1 cellular context compared by ENCODE assay signal in the genomic region with DNA sequence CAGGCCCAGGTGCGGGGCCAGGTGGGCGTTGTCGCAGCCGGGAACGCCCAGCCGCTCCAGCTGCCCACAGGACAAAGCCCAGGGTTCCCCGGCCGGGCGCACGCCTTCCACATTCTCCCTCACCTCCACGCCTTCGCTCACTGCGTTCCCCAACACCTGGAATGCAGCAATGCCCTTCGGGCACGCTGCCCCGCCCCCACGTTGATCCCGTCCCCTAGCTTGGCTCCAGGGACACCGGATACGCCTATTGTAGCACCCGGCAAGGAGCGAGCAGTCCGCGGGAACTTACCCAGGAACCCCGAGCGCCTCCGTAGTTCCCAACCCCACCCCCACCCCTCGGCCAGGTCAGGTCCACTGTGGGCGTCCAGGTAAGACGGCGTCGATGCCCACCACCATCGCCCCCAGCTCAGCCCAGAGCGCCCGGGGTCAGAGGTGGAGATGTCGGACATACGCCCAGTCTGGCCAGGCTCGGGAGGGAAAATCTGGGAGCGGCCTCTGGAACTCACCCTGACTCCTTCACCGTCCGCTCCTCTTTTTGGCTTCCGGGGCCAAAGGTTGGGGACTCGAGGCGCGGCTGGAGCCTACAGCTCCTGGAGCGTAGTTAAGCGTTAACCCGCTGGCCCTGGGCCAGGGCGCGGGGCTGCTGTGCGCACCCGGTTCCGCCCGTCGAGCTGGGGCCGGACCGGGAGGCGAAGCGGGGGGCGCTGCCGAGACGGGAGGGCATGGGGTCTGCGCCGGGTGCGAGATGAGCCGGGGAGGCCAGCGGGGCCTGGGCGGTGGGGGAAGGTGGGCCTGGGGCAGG.
TF ChIP-seq lines count a peak whose summit lies in the region.

No MANE protein-coding gene starts in this region.

TF ChIP-seq in WTC11, 78 proteins besides CTCF, POLR2A, EP300 and RAD21 (continued from another document and continues in another):
- TF ChIP-seq, protein P1, sequence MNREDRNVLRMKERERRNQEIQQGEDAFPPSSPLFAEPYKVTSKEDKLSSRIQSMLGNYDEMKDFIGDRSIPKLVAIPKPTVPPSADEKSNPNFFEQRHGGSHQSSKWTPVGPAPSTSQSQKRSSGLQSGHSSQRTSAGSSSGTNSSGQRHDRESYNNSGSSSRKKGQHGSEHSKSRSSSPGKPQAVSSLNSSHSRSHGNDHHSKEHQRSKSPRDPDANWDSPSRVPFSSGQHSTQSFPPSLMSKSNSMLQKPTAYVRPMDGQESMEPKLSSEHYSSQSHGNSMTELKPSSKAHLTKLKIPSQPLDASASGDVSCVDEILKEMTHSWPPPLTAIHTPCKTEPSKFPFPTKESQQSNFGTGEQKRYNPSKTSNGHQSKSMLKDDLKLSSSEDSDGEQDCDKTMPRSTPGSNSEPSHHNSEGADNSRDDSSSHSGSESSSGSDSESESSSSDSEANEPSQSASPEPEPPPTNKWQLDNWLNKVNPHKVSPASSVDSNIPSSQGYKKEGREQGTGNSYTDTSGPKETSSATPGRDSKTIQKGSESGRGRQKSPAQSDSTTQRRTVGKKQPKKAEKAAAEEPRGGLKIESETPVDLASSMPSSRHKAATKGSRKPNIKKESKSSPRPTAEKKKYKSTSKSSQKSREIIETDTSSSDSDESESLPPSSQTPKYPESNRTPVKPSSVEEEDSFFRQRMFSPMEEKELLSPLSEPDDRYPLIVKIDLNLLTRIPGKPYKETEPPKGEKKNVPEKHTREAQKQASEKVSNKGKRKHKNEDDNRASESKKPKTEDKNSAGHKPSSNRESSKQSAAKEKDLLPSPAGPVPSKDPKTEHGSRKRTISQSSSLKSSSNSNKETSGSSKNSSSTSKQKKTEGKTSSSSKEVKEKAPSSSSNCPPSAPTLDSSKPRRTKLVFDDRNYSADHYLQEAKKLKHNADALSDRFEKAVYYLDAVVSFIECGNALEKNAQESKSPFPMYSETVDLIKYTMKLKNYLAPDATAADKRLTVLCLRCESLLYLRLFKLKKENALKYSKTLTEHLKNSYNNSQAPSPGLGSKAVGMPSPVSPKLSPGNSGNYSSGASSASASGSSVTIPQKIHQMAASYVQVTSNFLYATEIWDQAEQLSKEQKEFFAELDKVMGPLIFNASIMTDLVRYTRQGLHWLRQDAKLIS (CRISPR knock-in tag; IDR thresholded peaks at IDR 0.05; ENCODE audit: borderline replicate concordance): no peak
- TF ChIP-seq GABPB1 (CRISPR knock-in tag; IDR thresholded peaks at IDR 0.05): peak; percentile 45
- TF ChIP-seq MYBL2 (CRISPR knock-in tag; IDR thresholded peaks at IDR 0.05): peak; percentile 68; the same call in 1 of the 2 replicates
- no peak for TF ChIP-seq FOXJ3 (CRISPR knock-in tag; IDR thresholded peaks at IDR 0.05; ENCODE audit: borderline replicate concordance)
- TF ChIP-seq ETV6 (CRISPR knock-in tag; IDR thresholded peaks at IDR 0.05): no peak
- TF ChIP-seq, protein P2, sequence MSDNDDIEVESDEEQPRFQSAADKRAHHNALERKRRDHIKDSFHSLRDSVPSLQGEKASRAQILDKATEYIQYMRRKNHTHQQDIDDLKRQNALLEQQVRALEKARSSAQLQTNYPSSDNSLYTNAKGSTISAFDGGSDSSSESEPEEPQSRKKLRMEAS (CRISPR knock-in tag; IDR thresholded peaks at IDR 0.05): peak; percentile 67
- TF ChIP-seq SP1 (CRISPR knock-in tag; conservative IDR thresholded peaks at IDR 0.05): peak; percentile 72
- peak; percentile 78; the same call in 1 of the 2 replicates for TF ChIP-seq SMAD3 (CRISPR knock-in tag; IDR thresholded peaks at IDR 0.05; ENCODE audit: borderline replicate concordance)
- no peak for TF ChIP-seq ELF4 (CRISPR knock-in tag; IDR thresholded peaks at IDR 0.05; ENCODE audit: low read depth)
- TF ChIP-seq, protein P3, sequence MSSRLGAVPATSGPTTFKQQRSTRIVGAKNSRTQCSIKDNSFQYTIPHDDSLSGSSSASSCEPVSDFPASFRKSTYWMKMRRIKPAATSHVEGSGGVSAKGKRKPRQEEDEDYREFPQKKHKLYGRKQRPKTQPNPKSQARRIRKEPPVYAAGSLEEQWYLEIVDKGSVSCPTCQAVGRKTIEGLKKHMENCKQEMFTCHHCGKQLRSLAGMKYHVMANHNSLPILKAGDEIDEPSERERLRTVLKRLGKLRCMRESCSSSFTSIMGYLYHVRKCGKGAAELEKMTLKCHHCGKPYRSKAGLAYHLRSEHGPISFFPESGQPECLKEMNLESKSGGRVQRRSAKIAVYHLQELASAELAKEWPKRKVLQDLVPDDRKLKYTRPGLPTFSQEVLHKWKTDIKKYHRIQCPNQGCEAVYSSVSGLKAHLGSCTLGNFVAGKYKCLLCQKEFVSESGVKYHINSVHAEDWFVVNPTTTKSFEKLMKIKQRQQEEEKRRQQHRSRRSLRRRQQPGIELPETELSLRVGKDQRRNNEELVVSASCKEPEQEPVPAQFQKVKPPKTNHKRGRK (CRISPR knock-in tag; IDR thresholded peaks at IDR 0.05; ENCODE audit: borderline replicate concordance): no peak
- peak; percentile 71; the same call in 1 of the 2 replicates for TF ChIP-seq KAT7 (CRISPR knock-in tag; IDR thresholded peaks at IDR 0.05; ENCODE audit: borderline replicate concordance)
- no peak for TF ChIP-seq ATF1 (CRISPR knock-in tag; IDR thresholded peaks at IDR 0.05)
- peak; percentile 75; the same call in 1 of the 2 replicates for TF ChIP-seq FOXK1 (CRISPR knock-in tag; IDR thresholded peaks at IDR 0.05)
- TF ChIP-seq GRHL2 (CRISPR knock-in tag; IDR thresholded peaks at IDR 0.05; ENCODE audit: insufficient replicate concordance, severe bottlenecking): no peak
- TF ChIP-seq, protein P4, sequence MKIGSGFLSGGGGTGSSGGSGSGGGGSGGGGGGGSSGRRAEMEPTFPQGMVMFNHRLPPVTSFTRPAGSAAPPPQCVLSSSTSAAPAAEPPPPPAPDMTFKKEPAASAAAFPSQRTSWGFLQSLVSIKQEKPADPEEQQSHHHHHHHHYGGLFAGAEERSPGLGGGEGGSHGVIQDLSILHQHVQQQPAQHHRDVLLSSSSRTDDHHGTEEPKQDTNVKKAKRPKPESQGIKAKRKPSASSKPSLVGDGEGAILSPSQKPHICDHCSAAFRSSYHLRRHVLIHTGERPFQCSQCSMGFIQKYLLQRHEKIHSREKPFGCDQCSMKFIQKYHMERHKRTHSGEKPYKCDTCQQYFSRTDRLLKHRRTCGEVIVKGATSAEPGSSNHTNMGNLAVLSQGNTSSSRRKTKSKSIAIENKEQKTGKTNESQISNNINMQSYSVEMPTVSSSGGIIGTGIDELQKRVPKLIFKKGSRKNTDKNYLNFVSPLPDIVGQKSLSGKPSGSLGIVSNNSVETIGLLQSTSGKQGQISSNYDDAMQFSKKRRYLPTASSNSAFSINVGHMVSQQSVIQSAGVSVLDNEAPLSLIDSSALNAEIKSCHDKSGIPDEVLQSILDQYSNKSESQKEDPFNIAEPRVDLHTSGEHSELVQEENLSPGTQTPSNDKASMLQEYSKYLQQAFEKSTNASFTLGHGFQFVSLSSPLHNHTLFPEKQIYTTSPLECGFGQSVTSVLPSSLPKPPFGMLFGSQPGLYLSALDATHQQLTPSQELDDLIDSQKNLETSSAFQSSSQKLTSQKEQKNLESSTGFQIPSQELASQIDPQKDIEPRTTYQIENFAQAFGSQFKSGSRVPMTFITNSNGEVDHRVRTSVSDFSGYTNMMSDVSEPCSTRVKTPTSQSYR (CRISPR knock-in tag; IDR thresholded peaks at IDR 0.05): no peak
- peak; percentile 79 for TF ChIP-seq NFE2L1 (CRISPR knock-in tag; IDR thresholded peaks at IDR 0.05)
- TF ChIP-seq, protein P5, sequence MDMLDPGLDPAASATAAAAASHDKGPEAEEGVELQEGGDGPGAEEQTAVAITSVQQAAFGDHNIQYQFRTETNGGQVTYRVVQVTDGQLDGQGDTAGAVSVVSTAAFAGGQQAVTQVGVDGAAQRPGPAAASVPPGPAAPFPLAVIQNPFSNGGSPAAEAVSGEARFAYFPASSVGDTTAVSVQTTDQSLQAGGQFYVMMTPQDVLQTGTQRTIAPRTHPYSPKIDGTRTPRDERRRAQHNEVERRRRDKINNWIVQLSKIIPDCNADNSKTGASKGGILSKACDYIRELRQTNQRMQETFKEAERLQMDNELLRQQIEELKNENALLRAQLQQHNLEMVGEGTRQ (CRISPR knock-in tag; IDR thresholded peaks at IDR 0.05): no peak
- TF ChIP-seq HMGA2 (CRISPR knock-in tag; IDR thresholded peaks at IDR 0.05): no peak
- no peak for TF ChIP-seq NFATC4 (CRISPR knock-in tag; IDR thresholded peaks at IDR 0.05)
- no peak for TF ChIP-seq OVOL2 (CRISPR knock-in tag; IDR thresholded peaks at IDR 0.05; ENCODE audit: borderline replicate concordance)
- no peak for TF ChIP-seq CREM (CRISPR knock-in tag; IDR thresholded peaks at IDR 0.05)
- TF ChIP-seq, protein P6, sequence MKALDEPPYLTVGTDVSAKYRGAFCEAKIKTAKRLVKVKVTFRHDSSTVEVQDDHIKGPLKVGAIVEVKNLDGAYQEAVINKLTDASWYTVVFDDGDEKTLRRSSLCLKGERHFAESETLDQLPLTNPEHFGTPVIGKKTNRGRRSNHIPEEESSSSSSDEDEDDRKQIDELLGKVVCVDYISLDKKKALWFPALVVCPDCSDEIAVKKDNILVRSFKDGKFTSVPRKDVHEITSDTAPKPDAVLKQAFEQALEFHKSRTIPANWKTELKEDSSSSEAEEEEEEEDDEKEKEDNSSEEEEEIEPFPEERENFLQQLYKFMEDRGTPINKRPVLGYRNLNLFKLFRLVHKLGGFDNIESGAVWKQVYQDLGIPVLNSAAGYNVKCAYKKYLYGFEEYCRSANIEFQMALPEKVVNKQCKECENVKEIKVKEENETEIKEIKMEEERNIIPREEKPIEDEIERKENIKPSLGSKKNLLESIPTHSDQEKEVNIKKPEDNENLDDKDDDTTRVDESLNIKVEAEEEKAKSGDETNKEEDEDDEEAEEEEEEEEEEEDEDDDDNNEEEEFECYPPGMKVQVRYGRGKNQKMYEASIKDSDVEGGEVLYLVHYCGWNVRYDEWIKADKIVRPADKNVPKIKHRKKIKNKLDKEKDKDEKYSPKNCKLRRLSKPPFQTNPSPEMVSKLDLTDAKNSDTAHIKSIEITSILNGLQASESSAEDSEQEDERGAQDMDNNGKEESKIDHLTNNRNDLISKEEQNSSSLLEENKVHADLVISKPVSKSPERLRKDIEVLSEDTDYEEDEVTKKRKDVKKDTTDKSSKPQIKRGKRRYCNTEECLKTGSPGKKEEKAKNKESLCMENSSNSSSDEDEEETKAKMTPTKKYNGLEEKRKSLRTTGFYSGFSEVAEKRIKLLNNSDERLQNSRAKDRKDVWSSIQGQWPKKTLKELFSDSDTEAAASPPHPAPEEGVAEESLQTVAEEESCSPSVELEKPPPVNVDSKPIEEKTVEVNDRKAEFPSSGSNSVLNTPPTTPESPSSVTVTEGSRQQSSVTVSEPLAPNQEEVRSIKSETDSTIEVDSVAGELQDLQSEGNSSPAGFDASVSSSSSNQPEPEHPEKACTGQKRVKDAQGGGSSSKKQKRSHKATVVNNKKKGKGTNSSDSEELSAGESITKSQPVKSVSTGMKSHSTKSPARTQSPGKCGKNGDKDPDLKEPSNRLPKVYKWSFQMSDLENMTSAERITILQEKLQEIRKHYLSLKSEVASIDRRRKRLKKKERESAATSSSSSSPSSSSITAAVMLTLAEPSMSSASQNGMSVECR (CRISPR knock-in tag; IDR thresholded peaks at IDR 0.05; ENCODE audit: borderline replicate concordance): peak; percentile 62; the same call in 1 of the 2 replicates
- TF ChIP-seq, protein P7, sequence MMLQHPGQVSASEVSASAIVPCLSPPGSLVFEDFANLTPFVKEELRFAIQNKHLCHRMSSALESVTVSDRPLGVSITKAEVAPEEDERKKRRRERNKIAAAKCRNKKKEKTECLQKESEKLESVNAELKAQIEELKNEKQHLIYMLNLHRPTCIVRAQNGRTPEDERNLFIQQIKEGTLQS (CRISPR knock-in tag; conservative IDR thresholded peaks at IDR 0.05): no peak
- no peak for TF ChIP-seq MXD4 (CRISPR knock-in tag; IDR thresholded peaks at IDR 0.05; ENCODE audit: borderline replicate concordance)
- peak; percentile 84; the same call in 1 of the 2 replicates for TF ChIP-seq TEAD4 (CRISPR knock-in tag; IDR thresholded peaks at IDR 0.05)
- TF ChIP-seq RELA (CRISPR knock-in tag; IDR thresholded peaks at IDR 0.05; ENCODE audit: borderline replicate concordance): no peak
- TF ChIP-seq, protein P8, sequence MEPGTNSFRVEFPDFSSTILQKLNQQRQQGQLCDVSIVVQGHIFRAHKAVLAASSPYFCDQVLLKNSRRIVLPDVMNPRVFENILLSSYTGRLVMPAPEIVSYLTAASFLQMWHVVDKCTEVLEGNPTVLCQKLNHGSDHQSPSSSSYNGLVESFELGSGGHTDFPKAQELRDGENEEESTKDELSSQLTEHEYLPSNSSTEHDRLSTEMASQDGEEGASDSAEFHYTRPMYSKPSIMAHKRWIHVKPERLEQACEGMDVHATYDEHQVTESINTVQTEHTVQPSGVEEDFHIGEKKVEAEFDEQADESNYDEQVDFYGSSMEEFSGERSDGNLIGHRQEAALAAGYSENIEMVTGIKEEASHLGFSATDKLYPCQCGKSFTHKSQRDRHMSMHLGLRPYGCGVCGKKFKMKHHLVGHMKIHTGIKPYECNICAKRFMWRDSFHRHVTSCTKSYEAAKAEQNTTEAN (CRISPR knock-in tag; IDR thresholded peaks at IDR 0.05): peak; percentile 82; the same call in 1 of the 2 replicates
- TF ChIP-seq, protein P9, sequence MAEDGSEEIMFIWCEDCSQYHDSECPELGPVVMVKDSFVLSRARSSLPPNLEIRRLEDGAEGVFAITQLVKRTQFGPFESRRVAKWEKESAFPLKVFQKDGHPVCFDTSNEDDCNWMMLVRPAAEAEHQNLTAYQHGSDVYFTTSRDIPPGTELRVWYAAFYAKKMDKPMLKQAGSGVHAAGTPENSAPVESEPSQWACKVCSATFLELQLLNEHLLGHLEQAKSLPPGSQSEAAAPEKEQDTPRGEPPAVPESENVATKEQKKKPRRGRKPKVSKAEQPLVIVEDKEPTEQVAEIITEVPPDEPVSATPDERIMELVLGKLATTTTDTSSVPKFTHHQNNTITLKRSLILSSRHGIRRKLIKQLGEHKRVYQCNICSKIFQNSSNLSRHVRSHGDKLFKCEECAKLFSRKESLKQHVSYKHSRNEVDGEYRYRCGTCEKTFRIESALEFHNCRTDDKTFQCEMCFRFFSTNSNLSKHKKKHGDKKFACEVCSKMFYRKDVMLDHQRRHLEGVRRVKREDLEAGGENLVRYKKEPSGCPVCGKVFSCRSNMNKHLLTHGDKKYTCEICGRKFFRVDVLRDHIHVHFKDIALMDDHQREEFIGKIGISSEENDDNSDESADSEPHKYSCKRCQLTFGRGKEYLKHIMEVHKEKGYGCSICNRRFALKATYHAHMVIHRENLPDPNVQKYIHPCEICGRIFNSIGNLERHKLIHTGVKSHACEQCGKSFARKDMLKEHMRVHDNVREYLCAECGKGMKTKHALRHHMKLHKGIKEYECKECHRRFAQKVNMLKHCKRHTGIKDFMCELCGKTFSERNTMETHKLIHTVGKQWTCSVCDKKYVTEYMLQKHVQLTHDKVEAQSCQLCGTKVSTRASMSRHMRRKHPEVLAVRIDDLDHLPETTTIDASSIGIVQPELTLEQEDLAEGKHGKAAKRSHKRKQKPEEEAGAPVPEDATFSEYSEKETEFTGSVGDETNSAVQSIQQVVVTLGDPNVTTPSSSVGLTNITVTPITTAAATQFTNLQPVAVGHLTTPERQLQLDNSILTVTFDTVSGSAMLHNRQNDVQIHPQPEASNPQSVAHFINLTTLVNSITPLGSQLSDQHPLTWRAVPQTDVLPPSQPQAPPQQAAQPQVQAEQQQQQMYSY (CRISPR knock-in tag; IDR thresholded peaks at IDR 0.05): no peak
- no peak for TF ChIP-seq ZNF219 (CRISPR knock-in tag; IDR thresholded peaks at IDR 0.05; ENCODE audit: borderline replicate concordance)
- no peak for TF ChIP-seq ZNF671 (CRISPR knock-in tag; IDR thresholded peaks at IDR 0.05)
- no peak for TF ChIP-seq SOX15 (CRISPR knock-in tag; IDR thresholded peaks at IDR 0.05)
- TF ChIP-seq, protein P10, sequence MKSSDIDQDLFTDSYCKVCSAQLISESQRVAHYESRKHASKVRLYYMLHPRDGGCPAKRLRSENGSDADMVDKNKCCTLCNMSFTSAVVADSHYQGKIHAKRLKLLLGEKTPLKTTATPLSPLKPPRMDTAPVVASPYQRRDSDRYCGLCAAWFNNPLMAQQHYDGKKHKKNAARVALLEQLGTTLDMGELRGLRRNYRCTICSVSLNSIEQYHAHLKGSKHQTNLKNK (CRISPR knock-in tag; IDR thresholded peaks at IDR 0.05): no peak
- no peak for TF ChIP-seq SMAD4 (CRISPR knock-in tag; IDR thresholded peaks at IDR 0.05)
- TF ChIP-seq NFYB (CRISPR knock-in tag; conservative IDR thresholded peaks at IDR 0.05; ENCODE audit: low read depth): no peak; the same call in 1 of the 2 replicates
